In genomic region chr4:48340276-48340904, GRCh38 we compare ENCODE assay signal across 8 cellular contexts. TPM values are rescaled to one million over a fixed set of nuclear protein-coding genes. Genes with fewer than 3 reads are reported as not detected.
DNase-seq lines count a peak whose midpoint lies in the region; ATAC-seq and TF ChIP-seq lines count a peak whose summit lies in the region.

No MANE protein-coding gene starts in this region.

- H3K27ac Mint-ChIP-seq in activated T-cell treated with anti-CD3 and anti-CD28 coated beads, Interleukin-2, amount 50 U/mL, for 72 hours, result peak overlapping the region; percentile 78
- peak overlapping the region; percentile 98 for H3K27ac Mint-ChIP-seq in osteocyte (ENCODE audit: unreplicated experiment)

- no peaks in the 10 kb centered on the region for H3K27me3 Mint-ChIP-seq in activated T-cell treated with anti-CD3 and anti-CD28 coated beads, Interleukin-2, amount 50 U/mL, for 72 hours (ENCODE audit: low read depth)
- no peaks in the 10 kb centered on the region for H3K27me3 Mint-ChIP-seq in osteocyte (ENCODE audit: unreplicated experiment)

- H3K9me3 Mint-ChIP-seq in activated T-cell treated with anti-CD3 and anti-CD28 coated beads, Interleukin-2, amount 50 U/mL, for 72 hours, result no peaks in the 10 kb centered on the region
- H3K9me3 Mint-ChIP-seq in osteocyte (ENCODE audit: unreplicated experiment), result no peaks in the 10 kb centered on the region

- peak overlapping the region; percentile 81 to 96 for H3K4me3 Mint-ChIP-seq in activated T-cell treated with anti-CD3 and anti-CD28 coated beads, Interleukin-2, amount 50 U/mL, for 72 hours
- peak overlapping the region; percentile 89 for H3K4me3 Mint-ChIP-seq in osteocyte (ENCODE audit: unreplicated experiment)

- TF ChIP-seq CTCF in osteocyte (IDR thresholded peaks at IDR 0.05), result no peak

- H3K36me3 Mint-ChIP-seq in activated T-cell treated with anti-CD3 and anti-CD28 coated beads, Interleukin-2, amount 50 U/mL, for 72 hours (ENCODE audit: insufficient read depth in 2 of 2), result peaks cover 2% of the 10 kb centered on the region in 2 donors
- no peaks in the 10 kb centered on the region for H3K36me3 Mint-ChIP-seq in osteocyte (ENCODE audit: unreplicated experiment)

- peak; percentile 2 for DNase-seq in stimulated activated CD8-positive, alpha-beta memory T cell treated with anti-CD3 and anti-CD28 coated beads, Interleukin-12 subunit alpha, Interleukin-12 subunit beta, amount 100 ng/mL, for 1 hour (ENCODE audit: low read depth)
- no peak for DNase-seq in stimulated activated CD8-positive, alpha-beta memory T cell treated with anti-CD3 and anti-CD28 coated beads, Interleukin-4, amount 100 ng/mL, for 48 hours
- peak; percentile 9 for DNase-seq in Jurkat, Clone E6-1 (ENCODE audit: low read depth, low spot score)
- DNase-seq in activated T-cell treated with anti-CD3 and anti-CD28 coated beads, Interleukin-2, amount 50 U/mL, for 72 hours, result peak; percentile 3 to 36
- DNase-seq in foreskin melanocyte (peak; percentile 69), osteocyte (ENCODE audit: extremely low spot score, unreplicated experiment) (no peak), NCI-H446 treated with DMSO at 0.1 percent for 48 hours (lab: John Stamatoyannopoulos, UW) (no peak)

- ATAC-seq in activated T-cell treated with anti-CD3 and anti-CD28 coated beads, Interleukin-2, amount 50 U/mL, for 72 hours (replicated peaks in 1 of 2), result peak; percentile 2 to 9
- ATAC-seq in GM18519 (IDR thresholded peaks at IDR 0.05; ENCODE audit: low FRiP score, unreplicated experiment), result no peak

- peak overlapping the region; percentile 74 for H3K4me3 ChIP-seq in Jurkat, Clone E6-1 (ENCODE audit: low read length)

- peaks cover 59% of the 10 kb centered on the region for H3K4me1 Mint-ChIP-seq in activated T-cell treated with anti-CD3 and anti-CD28 coated beads, Interleukin-2, amount 50 U/mL, for 72 hours (ENCODE audit: low read depth)
- peaks cover 44% of the 10 kb centered on the region for H3K4me1 Mint-ChIP-seq in osteocyte (ENCODE audit: unreplicated experiment)

RNA-seq across cellular contexts. Expression of gene SLAIN2, which starts 0.9 kb away (rescaled TPM):
- polyA plus RNA-seq in Jurkat, Clone E6-1 (2012; ENCODE audit: insufficient read depth, insufficient read length), result 59.6 TPM
- 10 to 100 TPM; 43.4 to 58.0 TPM for total RNA-seq in activated T-cell treated with anti-CD3 and anti-CD28 coated beads, Interleukin-2, amount 50 U/mL, for 72 hours
- 70.1 and 82.7 TPM in 2 replicates for total RNA-seq in osteocyte

Comparison
In these comparisons a context has a peak if more than half of its experiments do, and no peak if none do; other contexts are left out.
1. DNase-seq: peak in stimulated activated CD8-positive, alpha-beta memory T cell treated with anti-CD3 and anti-CD28 coated beads, Interleukin-12 subunit alpha, Interleukin-12 subunit beta, amount 100 ng/mL, for 1 hour (single experiment), Jurkat, Clone E6-1 (single experiment), activated T-cell treated with anti-CD3 and anti-CD28 coated beads, Interleukin-2, amount 50 U/mL, for 72 hours (2 of 2) and foreskin melanocyte (single experiment); none in stimulated activated CD8-positive, alpha-beta memory T cell treated with anti-CD3 and anti-CD28 coated beads, Interleukin-4, amount 100 ng/mL, for 48 hours (single experiment), osteocyte (single experiment) and NCI-H446 treated with DMSO at 0.1 percent for 48 hours (single experiment).